ENCODE assay signal across 1 cellular context in the genomic region with DNA sequence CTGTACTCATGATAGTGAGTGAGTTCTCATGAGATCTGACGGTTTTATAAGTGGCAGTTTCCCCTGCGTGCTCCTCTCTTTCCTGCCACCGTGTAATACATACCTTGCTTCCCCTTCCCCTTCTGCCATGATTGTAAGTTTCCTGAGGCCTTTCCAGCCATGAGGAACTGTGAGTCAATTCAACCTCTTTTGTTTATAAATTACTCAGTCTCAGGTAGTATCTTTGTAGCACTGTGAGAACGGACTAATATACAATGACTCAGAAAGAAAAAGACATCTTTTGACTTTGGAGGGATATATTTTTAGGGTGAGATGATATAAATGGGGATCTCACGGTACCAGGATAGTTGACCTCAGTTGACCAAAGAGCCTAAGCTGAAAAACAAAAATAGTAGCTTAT.
TF ChIP-seq lines count a peak whose summit lies in the region.

No MANE protein-coding gene starts in this region.

TF ChIP-seq in GM12878, 131 proteins besides CTCF, POLR2A, EP300 and RAD21 (continues in another document):
- TF ChIP-seq, protein P1, sequence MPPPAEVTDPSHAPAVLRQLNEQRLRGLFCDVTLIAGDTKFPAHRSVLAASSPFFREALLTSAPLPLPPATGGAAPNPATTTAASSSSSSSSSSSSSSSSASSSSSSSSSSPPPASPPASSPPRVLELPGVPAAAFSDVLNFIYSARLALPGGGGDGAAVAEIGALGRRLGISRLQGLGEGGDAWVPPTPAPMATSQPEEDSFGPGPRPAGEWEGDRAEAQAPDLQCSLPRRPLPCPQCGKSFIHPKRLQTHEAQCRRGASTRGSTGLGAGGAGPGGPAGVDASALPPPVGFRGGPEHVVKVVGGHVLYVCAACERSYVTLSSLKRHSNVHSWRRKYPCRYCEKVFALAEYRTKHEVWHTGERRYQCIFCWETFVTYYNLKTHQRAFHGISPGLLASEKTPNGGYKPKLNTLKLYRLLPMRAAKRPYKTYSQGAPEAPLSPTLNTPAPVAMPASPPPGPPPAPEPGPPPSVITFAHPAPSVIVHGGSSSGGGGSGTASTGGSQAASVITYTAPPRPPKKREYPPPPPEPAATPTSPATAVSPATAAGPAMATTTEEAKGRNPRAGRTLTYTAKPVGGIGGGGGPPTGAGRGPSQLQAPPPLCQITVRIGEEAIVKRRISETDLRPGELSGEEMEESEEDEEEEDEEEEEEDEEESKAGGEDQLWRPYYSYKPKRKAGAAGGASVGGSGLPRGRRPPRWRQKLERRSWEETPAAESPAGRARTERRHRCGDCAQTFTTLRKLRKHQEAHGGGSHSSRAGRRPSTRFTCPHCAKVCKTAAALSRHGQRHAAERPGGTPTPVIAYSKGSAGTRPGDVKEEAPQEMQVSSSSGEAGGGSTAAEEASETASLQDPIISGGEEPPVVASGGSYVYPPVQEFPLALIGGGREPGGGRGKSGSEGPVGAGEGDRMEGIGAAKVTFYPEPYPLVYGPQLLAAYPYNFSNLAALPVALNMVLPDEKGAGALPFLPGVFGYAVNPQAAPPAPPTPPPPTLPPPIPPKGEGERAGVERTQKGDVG (CRISPR knock-in tag; IDR thresholded peaks at IDR 0.05) = no peak
- TF ChIP-seq SUPT20H (IDR thresholded peaks at IDR 0.05; ENCODE audit: borderline replicate concordance, control insufficient read depth, low read depth, low read length) (no peak), ESRRA (IDR thresholded peaks at IDR 0.05; ENCODE audit: low read length) (no peak), SREBF1 (IDR thresholded peaks at IDR 0.05; ENCODE audit: low read length) (no peak), FOS (IDR thresholded peaks at IDR 0.05; ENCODE audit: borderline replicate concordance, extremely low read depth, insufficient read length) (no peak), SRF (IDR thresholded peaks at IDR 0.05; ENCODE audit: low read depth in 2 of 2, low read length in 2 of 2) (0 out of 4 replicates have a peak, but pooled peaks of 1 of the 2 experiments have one; percentile 22), CBFB (IDR thresholded peaks at IDR 0.05; ENCODE audit: low read depth) (no peak), CBX5 (IDR thresholded peaks at IDR 0.05; ENCODE audit: low read depth) (no peak), GABPA (IDR thresholded peaks at IDR 0.05; ENCODE audit: low read depth) (peak; percentile 45; the same call in 1 of the 2 replicates), MXI1 (IDR thresholded peaks at IDR 0.05; ENCODE audit: low read depth, low read length) (no peak), CEBPB (IDR thresholded peaks at IDR 0.05; ENCODE audit: borderline replicate concordance in 1 of 2, low read depth in 2 of 2, low read length in 2 of 2) (peak in 1 of 2 experiments; percentile 63; a peak in 1 of 4 replicates), CREM (IDR thresholded peaks at IDR 0.05; ENCODE audit: low read depth) (peak; percentile 85), MEF2B (IDR thresholded peaks at IDR 0.05; ENCODE audit: partially characterized antibody, poor library complexity, severe bottlenecking) (peak; percentile 30), IKZF1 (conservative IDR thresholded peaks at IDR 0.05) (peak; percentile 24; the same call in 1 of the 2 replicates), STAT1 (conservative IDR thresholded peaks at IDR 0.05) (no peak), JUNB (IDR thresholded peaks at IDR 0.05) (peak; percentile 98), SMAD5 (IDR thresholded peaks at IDR 0.05; ENCODE audit: low read depth) (no peak), TAF1 (IDR thresholded peaks at IDR 0.05; ENCODE audit: borderline replicate concordance, low read depth, low read length) (no peak), SMC3 (IDR thresholded peaks at IDR 0.05; ENCODE audit: borderline replicate concordance, low read length) (no peak), RCOR1 (conservative IDR thresholded peaks at IDR 0.05; ENCODE audit: low read depth, low read length) (no peak), RUNX3 (IDR thresholded peaks at IDR 0.05; ENCODE audit: low read length) (peak; percentile 85), EGR1 (IDR thresholded peaks at IDR 0.05; ENCODE audit: borderline replicate concordance in 1 of 2, low read depth in 2 of 2, low read length in 2 of 2) (peak in 1 of 2 experiments; percentile 63; a peak in 1 of 3 replicates), IRF4 (IDR thresholded peaks at IDR 0.05; ENCODE audit: low read depth, low read length) (no peak), TCF7 (IDR thresholded peaks at IDR 0.05; ENCODE audit: borderline replicate concordance) (peak; percentile 59; the same call in 1 of the 2 replicates), IKZF2 (IDR thresholded peaks at IDR 0.05) (peak; percentile 61 to 76; a peak in 3 of 4 replicates), CREB1 (IDR thresholded peaks at IDR 0.05; ENCODE audit: low read depth) (peak; percentile 42; the same call in 1 of the 2 replicates), YY1 (IDR thresholded peaks at IDR 0.05; ENCODE audit: low read depth, low read length) (0 out of 2 replicates have a peak, but pooled peaks have one; percentile 44), GATAD2B (conservative IDR thresholded peaks at IDR 0.05; ENCODE audit: low read depth) (no peak), TCF12 (IDR thresholded peaks at IDR 0.05; ENCODE audit: low read depth, low read length) (no peak), ZBED1 (IDR thresholded peaks at IDR 0.05; ENCODE audit: borderline replicate concordance) (peak; percentile 79), MTA3 (IDR thresholded peaks at IDR 0.05; ENCODE audit: borderline replicate concordance, low read length) (0 out of 2 replicates have a peak, but pooled peaks have one; percentile 62), ETV6 (conservative IDR thresholded peaks at IDR 0.05 in 1 of 2, IDR thresholded peaks at IDR 0.05 in 1 of 2; ENCODE audit: borderline replicate concordance in 1 of 2, low read depth in 1 of 2) (peak in 1 of 2 experiments; percentile 100; a peak in 2 of 4 replicates), NFYA (IDR thresholded peaks at IDR 0.05; ENCODE audit: borderline replicate concordance, low read depth, low read length) (no peak), RAD51 (IDR thresholded peaks at IDR 0.05) (no peak), FOXM1 (IDR thresholded peaks at IDR 0.05; ENCODE audit: low read depth, low read length) (peak; percentile 93; the same call in 1 of the 2 replicates), ASH2L (IDR thresholded peaks at IDR 0.05; ENCODE audit: borderline replicate concordance, low read depth) (no peak)
- TF ChIP-seq, protein P2, sequence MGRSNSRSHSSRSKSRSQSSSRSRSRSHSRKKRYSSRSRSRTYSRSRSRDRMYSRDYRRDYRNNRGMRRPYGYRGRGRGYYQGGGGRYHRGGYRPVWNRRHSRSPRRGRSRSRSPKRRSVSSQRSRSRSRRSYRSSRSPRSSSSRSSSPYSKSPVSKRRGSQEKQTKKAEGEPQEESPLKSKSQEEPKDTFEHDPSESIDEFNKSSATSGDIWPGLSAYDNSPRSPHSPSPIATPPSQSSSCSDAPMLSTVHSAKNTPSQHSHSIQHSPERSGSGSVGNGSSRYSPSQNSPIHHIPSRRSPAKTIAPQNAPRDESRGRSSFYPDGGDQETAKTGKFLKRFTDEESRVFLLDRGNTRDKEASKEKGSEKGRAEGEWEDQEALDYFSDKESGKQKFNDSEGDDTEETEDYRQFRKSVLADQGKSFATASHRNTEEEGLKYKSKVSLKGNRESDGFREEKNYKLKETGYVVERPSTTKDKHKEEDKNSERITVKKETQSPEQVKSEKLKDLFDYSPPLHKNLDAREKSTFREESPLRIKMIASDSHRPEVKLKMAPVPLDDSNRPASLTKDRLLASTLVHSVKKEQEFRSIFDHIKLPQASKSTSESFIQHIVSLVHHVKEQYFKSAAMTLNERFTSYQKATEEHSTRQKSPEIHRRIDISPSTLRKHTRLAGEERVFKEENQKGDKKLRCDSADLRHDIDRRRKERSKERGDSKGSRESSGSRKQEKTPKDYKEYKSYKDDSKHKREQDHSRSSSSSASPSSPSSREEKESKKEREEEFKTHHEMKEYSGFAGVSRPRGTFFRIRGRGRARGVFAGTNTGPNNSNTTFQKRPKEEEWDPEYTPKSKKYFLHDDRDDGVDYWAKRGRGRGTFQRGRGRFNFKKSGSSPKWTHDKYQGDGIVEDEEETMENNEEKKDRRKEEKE (IDR thresholded peaks at IDR 0.05) = no peak
- TF ChIP-seq, protein P3, sequence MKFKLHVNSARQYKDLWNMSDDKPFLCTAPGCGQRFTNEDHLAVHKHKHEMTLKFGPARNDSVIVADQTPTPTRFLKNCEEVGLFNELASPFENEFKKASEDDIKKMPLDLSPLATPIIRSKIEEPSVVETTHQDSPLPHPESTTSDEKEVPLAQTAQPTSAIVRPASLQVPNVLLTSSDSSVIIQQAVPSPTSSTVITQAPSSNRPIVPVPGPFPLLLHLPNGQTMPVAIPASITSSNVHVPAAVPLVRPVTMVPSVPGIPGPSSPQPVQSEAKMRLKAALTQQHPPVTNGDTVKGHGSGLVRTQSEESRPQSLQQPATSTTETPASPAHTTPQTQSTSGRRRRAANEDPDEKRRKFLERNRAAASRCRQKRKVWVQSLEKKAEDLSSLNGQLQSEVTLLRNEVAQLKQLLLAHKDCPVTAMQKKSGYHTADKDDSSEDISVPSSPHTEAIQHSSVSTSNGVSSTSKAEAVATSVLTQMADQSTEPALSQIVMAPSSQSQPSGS (IDR thresholded peaks at IDR 0.05; ENCODE audit: low read length) = peak; percentile 94
- TF ChIP-seq, protein P4, sequence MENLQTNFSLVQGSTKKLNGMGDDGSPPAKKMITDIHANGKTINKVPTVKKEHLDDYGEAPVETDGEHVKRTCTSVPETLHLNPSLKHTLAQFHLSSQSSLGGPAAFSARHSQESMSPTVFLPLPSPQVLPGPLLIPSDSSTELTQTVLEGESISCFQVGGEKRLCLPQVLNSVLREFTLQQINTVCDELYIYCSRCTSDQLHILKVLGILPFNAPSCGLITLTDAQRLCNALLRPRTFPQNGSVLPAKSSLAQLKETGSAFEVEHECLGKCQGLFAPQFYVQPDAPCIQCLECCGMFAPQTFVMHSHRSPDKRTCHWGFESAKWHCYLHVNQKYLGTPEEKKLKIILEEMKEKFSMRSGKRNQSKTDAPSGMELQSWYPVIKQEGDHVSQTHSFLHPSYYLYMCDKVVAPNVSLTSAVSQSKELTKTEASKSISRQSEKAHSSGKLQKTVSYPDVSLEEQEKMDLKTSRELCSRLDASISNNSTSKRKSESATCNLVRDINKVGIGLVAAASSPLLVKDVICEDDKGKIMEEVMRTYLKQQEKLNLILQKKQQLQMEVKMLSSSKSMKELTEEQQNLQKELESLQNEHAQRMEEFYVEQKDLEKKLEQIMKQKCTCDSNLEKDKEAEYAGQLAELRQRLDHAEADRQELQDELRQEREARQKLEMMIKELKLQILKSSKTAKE (IDR thresholded peaks at IDR 0.05; ENCODE audit: low read depth, poor library complexity, severe bottlenecking) = no peak
- TF ChIP-seq, protein P5, sequence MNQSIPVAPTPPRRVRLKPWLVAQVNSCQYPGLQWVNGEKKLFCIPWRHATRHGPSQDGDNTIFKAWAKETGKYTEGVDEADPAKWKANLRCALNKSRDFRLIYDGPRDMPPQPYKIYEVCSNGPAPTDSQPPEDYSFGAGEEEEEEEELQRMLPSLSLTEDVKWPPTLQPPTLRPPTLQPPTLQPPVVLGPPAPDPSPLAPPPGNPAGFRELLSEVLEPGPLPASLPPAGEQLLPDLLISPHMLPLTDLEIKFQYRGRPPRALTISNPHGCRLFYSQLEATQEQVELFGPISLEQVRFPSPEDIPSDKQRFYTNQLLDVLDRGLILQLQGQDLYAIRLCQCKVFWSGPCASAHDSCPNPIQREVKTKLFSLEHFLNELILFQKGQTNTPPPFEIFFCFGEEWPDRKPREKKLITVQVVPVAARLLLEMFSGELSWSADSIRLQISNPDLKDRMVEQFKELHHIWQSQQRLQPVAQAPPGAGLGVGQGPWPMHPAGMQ (IDR thresholded peaks at IDR 0.05; ENCODE audit: borderline replicate concordance) = no peak
- TF ChIP-seq, protein P6, sequence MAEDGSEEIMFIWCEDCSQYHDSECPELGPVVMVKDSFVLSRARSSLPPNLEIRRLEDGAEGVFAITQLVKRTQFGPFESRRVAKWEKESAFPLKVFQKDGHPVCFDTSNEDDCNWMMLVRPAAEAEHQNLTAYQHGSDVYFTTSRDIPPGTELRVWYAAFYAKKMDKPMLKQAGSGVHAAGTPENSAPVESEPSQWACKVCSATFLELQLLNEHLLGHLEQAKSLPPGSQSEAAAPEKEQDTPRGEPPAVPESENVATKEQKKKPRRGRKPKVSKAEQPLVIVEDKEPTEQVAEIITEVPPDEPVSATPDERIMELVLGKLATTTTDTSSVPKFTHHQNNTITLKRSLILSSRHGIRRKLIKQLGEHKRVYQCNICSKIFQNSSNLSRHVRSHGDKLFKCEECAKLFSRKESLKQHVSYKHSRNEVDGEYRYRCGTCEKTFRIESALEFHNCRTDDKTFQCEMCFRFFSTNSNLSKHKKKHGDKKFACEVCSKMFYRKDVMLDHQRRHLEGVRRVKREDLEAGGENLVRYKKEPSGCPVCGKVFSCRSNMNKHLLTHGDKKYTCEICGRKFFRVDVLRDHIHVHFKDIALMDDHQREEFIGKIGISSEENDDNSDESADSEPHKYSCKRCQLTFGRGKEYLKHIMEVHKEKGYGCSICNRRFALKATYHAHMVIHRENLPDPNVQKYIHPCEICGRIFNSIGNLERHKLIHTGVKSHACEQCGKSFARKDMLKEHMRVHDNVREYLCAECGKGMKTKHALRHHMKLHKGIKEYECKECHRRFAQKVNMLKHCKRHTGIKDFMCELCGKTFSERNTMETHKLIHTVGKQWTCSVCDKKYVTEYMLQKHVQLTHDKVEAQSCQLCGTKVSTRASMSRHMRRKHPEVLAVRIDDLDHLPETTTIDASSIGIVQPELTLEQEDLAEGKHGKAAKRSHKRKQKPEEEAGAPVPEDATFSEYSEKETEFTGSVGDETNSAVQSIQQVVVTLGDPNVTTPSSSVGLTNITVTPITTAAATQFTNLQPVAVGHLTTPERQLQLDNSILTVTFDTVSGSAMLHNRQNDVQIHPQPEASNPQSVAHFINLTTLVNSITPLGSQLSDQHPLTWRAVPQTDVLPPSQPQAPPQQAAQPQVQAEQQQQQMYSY (CRISPR knock-in tag; IDR thresholded peaks at IDR 0.05) = no peak
- TF ChIP-seq, protein P7, sequence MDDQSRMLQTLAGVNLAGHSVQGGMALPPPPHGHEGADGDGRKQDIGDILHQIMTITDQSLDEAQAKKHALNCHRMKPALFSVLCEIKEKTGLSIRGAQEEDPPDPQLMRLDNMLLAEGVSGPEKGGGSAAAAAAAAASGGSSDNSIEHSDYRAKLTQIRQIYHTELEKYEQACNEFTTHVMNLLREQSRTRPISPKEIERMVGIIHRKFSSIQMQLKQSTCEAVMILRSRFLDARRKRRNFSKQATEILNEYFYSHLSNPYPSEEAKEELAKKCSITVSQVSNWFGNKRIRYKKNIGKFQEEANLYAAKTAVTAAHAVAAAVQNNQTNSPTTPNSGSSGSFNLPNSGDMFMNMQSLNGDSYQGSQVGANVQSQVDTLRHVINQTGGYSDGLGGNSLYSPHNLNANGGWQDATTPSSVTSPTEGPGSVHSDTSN (IDR thresholded peaks at IDR 0.05; ENCODE audit: insufficient replicate concordance, low read depth, low read length) = no peak
